8 cellular contexts compared by ENCODE assay signal in the genomic region with DNA sequence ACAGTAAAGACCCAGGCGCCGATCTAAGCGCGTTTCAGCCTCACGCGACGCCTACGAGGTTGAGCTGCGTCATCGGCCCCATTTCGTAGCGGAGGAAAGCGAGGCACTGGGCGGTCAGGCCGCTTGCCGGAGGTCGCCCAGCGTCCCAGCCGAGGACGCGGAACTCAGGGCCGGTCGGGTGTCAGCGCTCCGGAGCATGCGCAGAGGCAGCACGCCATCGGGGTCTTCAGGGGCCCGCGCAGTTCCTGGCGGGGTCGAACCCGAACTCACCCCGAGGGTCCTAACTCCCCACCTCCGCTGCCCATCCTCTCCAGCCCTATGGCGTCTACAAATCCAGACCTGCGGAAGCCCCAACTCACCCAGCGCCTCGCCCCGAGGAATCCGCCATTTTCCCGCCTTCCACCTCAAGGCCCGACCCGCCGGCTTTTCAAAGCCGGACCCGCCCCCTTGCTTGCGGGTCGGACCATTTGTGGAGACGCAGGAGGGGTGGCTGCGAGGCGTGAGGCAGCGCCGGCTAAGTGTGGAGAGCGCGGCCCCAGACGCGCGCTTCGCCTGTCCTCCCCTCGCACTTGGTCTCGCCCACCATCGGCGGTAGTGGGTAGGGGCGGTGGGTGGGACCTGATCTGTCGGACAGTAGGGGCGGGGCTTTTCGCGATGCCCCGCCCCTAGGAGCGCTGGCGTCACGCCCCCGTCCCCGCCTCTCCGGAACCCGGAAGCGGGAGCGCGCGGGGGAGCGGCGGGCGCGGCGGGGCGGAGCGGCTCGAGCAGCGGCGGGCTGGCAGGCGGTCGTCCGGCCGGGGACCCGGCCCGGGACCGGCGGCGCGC. TPM values are rescaled to one million over a fixed set of nuclear protein-coding genes. Genes with fewer than 3 reads are reported as not detected.
DNase-seq lines count a peak whose midpoint lies in the region; ATAC-seq and TF ChIP-seq lines count a peak whose summit lies in the region.

A gene with protein sequence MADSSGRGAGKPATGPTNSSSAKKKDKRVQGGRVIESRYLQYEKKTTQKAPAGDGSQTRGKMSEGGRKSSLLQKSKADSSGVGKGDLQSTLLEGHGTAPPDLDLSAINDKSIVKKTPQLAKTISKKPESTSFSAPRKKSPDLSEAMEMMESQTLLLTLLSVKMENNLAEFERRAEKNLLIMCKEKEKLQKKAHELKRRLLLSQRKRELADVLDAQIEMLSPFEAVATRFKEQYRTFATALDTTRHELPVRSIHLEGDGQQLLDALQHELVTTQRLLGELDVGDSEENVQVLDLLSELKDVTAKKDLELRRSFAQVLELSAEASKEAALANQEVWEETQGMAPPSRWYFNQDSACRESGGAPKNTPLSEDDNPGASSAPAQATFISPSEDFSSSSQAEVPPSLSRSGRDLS (minus strand): TSS at position 418 of the 825 bp plus-strand sequence. CDS start 30 bp downstream, at position 388.
A gene with protein sequence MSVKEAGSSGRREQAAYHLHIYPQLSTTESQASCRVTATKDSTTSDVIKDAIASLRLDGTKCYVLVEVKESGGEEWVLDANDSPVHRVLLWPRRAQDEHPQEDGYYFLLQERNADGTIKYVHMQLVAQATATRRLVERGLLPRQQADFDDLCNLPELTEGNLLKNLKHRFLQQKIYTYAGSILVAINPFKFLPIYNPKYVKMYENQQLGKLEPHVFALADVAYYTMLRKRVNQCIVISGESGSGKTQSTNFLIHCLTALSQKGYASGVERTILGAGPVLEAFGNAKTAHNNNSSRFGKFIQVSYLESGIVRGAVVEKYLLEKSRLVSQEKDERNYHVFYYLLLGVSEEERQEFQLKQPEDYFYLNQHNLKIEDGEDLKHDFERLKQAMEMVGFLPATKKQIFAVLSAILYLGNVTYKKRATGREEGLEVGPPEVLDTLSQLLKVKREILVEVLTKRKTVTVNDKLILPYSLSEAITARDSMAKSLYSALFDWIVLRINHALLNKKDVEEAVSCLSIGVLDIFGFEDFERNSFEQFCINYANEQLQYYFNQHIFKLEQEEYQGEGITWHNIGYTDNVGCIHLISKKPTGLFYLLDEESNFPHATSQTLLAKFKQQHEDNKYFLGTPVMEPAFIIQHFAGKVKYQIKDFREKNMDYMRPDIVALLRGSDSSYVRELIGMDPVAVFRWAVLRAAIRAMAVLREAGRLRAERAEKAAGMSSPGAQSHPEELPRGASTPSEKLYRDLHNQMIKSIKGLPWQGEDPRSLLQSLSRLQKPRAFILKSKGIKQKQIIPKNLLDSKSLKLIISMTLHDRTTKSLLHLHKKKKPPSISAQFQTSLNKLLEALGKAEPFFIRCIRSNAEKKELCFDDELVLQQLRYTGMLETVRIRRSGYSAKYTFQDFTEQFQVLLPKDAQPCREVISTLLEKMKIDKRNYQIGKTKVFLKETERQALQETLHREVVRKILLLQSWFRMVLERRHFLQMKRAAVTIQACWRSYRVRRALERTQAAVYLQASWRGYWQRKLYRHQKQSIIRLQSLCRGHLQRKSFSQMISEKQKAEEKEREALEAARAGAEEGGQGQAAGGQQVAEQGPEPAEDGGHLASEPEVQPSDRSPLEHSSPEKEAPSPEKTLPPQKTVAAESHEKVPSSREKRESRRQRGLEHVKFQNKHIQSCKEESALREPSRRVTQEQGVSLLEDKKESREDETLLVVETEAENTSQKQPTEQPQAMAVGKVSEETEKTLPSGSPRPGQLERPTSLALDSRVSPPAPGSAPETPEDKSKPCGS (N-terminal part only) (plus strand): TSS at position 743 of the 825 bp plus-strand sequence. CDS start 25,941 bp downstream, outside the sequence.

- peak; percentile 62 for ATAC-seq in HG03378 (IDR thresholded peaks at IDR 0.05; ENCODE audit: unreplicated experiment)
- ATAC-seq in activated CD4-positive, CD25-positive, alpha-beta regulatory T cell treated with anti-CD3 and anti-CD28 coated beads, Interleukin-2, amount 50 U/mL, for 24 hours, result peak; percentile 69 to 78

- peak; percentile 87 for TF ChIP-seq POLR2A in GM19099 (IDR thresholded peaks at IDR 0.05; ENCODE audit: extremely low read depth, insufficient read length, low read depth)

- DNase-seq in AG20443 (ENCODE audit: low spot score) (peak; percentile 98), NCI-H460 (ENCODE audit: extremely low read depth, low read depth) (peak; percentile 96), cerebellar cortex (ENCODE audit: low spot score) (peak; percentile 99), iris pigment epithelial cell (ENCODE audit: low read depth) (peak; percentile 100)
- DNase-seq in stimulated activated CD4-positive, alpha-beta T cell treated with anti-CD3 and anti-CD28 coated beads, Interleukin-12 subunit alpha, Interleukin-12 subunit beta, amount 100 ng/mL, for 24 hours (ENCODE audit: low read depth in 2 of 2), result peak; percentile 99 to 100

RNA-seq across cellular contexts. Expression of the first gene that starts in this region (rescaled TPM):
- total RNA-seq in NCI-H460 (2014; rRNA removed; shearing (Covaris generic)), result 5.1 and 7.2 TPM in 2 replicates
- 9.3 and 19.1 TPM in 2 replicates for polyA plus RNA-seq in NCI-H460 (2014; cell fraction: nucleus; rRNA removed)

RNA-seq across cellular contexts. Expression of the second gene that starts in this region (rescaled TPM):
- 12.4 and 13.5 TPM in 2 replicates for total RNA-seq in NCI-H460 (2014; rRNA removed; shearing (Covaris generic))
- polyA plus RNA-seq in NCI-H460 (2014; cell fraction: nucleus; rRNA removed), result 25.4 and 38.0 TPM in 2 replicates

Comparison
In these comparisons a context has a peak if more than half of its experiments do, and no peak if none do; other contexts are left out.
1. Peak in every context shown above with its lines: DNase-seq and ATAC-seq.